In the genomic region with DNA sequence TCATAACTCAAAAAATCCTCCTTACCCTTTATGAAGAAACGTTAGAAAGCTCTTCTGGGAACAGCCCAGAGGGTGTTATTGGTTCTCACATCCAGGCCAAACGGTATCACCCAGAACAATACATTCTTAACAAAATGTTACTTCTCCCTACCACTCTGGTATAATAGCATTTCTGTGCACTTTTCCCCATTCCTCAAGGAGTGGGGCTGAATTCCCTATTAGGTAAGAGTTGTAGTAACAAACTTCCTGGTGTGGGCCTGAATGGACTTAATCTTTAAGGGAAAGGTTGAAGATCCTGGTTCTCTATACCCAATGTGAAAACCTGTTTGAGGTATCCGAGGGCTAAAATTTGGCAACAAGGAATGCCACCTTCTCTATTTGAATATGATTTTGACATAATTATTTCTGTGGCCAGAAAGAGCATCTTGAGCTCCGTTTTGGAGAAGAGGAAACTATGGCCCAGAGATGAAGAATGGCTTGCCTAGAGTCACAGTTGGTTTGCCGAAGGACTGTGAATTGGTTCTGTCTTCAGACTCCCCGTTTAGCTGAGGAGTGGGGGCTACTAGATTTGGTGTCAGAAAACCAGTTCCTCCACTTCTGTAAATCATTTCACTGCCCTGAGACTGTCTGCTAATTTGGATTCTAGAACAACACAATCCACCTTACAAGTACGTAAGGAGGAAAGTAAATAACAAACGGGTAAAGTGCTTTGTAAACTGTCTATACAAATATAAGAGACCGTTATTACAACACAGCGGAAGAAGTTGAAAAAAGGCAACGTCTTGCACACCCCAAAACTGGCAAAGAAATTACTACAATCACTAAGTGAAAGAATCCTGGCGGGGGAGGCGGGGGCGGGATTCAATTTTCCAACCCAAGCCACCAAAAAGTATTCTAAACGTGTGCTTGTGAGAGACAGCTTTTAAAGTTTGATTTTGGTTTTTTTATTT, we compare ENCODE assay signal across 1 cellular context.
TF ChIP-seq lines count a peak whose summit lies in the region.

No MANE protein-coding gene starts in this region.

TF ChIP-seq in HEK293, 187 proteins besides CTCF, POLR2A, EP300 and RAD21 (continued from another document):
- TF ChIP-seq BCL6B (tag by site-specific recombination; IDR thresholded peaks at IDR 0.05) = no peak
- no peak for TF ChIP-seq ZNF37A (tag by site-specific recombination; IDR thresholded peaks at IDR 0.05)
- TF ChIP-seq ZNF341 (tag by site-specific recombination; IDR thresholded peaks at IDR 0.05; ENCODE audit: low read depth) = peak; percentile 54
- TF ChIP-seq SP7 (tag by site-specific recombination; IDR thresholded peaks at IDR 0.05) = no peak
- TF ChIP-seq, protein P1, sequence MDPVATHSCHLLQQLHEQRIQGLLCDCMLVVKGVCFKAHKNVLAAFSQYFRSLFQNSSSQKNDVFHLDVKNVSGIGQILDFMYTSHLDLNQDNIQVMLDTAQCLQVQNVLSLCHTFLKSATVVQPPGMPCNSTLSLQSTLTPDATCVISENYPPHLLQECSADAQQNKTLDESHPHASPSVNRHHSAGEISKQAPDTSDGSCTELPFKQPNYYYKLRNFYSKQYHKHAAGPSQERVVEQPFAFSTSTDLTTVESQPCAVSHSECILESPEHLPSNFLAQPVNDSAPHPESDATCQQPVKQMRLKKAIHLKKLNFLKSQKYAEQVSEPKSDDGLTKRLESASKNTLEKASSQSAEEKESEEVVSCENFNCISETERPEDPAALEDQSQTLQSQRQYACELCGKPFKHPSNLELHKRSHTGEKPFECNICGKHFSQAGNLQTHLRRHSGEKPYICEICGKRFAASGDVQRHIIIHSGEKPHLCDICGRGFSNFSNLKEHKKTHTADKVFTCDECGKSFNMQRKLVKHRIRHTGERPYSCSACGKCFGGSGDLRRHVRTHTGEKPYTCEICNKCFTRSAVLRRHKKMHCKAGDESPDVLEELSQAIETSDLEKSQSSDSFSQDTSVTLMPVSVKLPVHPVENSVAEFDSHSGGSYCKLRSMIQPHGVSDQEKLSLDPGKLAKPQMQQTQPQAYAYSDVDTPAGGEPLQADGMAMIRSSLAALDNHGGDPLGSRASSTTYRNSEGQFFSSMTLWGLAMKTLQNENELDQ (tag by site-specific recombination; IDR thresholded peaks at IDR 0.05; ENCODE audit: low read depth) = no peak
- TF ChIP-seq ZNF600 (tag by site-specific recombination; IDR thresholded peaks at IDR 0.05) = no peak
- TF ChIP-seq EGR2 (tag by site-specific recombination; IDR thresholded peaks at IDR 0.05; ENCODE audit: low read depth) = 0 out of 2 replicates have a peak, but pooled peaks have one; percentile 22
- TF ChIP-seq ZNF266 (tag by site-specific recombination; IDR thresholded peaks at IDR 0.05; ENCODE audit: low read depth) = no peak
- TF ChIP-seq ZNF211 (tag by site-specific recombination; IDR thresholded peaks at IDR 0.05; ENCODE audit: low read depth) = no peak
- TF ChIP-seq ZNF292 (tag by site-specific recombination; IDR thresholded peaks at IDR 0.05; ENCODE audit: borderline replicate concordance, low read depth) = no peak
- TF ChIP-seq, protein P2, sequence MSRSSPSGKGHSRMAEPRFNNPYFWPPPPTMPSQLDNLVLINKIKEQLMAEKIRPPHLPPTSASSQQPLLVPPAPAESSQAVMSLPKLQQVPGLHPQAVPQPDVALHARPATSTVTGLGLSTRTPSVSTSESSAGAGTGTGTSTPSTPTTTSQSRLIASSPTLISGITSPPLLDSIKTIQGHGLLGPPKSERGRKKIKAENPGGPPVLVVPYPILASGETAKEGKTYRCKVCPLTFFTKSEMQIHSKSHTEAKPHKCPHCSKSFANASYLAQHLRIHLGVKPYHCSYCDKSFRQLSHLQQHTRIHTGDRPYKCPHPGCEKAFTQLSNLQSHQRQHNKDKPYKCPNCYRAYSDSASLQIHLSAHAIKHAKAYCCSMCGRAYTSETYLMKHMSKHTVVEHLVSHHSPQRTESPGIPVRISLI (tag by site-specific recombination; IDR thresholded peaks at IDR 0.05) = no peak
- TF ChIP-seq SCRT2 (tag by site-specific recombination; IDR thresholded peaks at IDR 0.05) = no peak
- no peak for TF ChIP-seq ZNF558 (tag by site-specific recombination; IDR thresholded peaks at IDR 0.05)
- TF ChIP-seq ZNF830 (tag by site-specific recombination; IDR thresholded peaks at IDR 0.05; ENCODE audit: low read depth) = no peak
- TF ChIP-seq ZNF114 (tag by site-specific recombination; IDR thresholded peaks at IDR 0.05) = no peak
- TF ChIP-seq OVOL3 (tag by site-specific recombination; IDR thresholded peaks at IDR 0.05) = no peak
- TF ChIP-seq, protein P3, sequence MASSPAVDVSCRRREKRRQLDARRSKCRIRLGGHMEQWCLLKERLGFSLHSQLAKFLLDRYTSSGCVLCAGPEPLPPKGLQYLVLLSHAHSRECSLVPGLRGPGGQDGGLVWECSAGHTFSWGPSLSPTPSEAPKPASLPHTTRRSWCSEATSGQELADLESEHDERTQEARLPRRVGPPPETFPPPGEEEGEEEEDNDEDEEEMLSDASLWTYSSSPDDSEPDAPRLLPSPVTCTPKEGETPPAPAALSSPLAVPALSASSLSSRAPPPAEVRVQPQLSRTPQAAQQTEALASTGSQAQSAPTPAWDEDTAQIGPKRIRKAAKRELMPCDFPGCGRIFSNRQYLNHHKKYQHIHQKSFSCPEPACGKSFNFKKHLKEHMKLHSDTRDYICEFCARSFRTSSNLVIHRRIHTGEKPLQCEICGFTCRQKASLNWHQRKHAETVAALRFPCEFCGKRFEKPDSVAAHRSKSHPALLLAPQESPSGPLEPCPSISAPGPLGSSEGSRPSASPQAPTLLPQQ (tag by site-specific recombination; IDR thresholded peaks at IDR 0.05) = no peak
- TF ChIP-seq ZNF10 (tag by site-specific recombination; IDR thresholded peaks at IDR 0.05) = no peak
- peak; percentile 58; the same call in 1 of the 2 replicates for TF ChIP-seq ZFHX2 (tag by site-specific recombination; conservative IDR thresholded peaks at IDR 0.05)
- no peak for TF ChIP-seq ZNF776 (tag by site-specific recombination; IDR thresholded peaks at IDR 0.05; ENCODE audit: borderline replicate concordance)
